Comparison of ENCODE assay signal across 17 cellular contexts in the genomic region with DNA sequence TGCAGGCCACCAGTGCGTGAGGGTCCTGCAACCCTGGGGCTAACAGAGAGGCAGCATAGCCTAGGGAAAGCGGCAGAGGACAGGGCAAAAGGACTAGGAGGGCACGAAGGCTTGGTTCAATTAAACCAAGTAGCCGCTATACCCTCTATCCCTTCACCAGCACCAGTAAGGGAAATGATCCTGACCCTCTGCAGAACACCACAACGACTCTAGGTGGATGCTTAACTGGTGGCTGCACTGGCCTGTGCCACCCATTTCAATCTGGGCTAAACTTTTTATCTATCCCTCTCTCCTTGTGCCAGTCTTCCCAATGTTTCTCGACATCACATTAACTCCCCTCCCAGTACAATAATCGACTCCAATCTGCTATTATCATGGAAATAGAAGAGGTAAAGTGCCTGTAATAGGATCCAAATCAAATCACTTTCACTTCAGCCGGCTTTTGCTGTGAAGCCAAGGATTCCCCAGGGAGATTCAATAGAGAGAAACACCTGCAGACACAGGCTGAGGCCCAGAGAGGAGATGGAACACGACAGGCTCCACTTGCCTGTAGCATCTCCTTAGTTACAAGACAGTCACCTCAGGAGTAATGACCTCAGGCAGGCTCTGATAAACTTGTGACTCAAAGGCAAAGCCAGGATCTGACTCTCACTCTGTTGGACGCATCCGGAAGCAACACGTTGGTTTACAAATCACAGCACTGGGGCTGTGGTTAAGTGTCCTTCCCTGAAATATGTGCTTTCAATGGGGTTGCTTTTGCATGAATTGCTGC.
DNase-seq lines count a peak whose midpoint lies in the region; ATAC-seq, FAIRE-seq and TF ChIP-seq lines count a peak whose summit lies in the region.
"Had no signal": no experiment of that assay in that cellular context is flagged by ENCODE, and none has a peak within 500 bp of the region (broad histone marks: within the 10 kb centered on the region; RNA-seq: fewer than 3 reads in every experiment).

No MANE protein-coding gene starts in this region.

- H3K4me3 ChIP-seq in bronchial epithelial cell (ENCODE audit: low read depth, low read length) (no peak overlapping the region), aorta (ENCODE audit: low read length in 2 of 2) (no peak overlapping the region), uterus (no peak overlapping the region), H7 (ENCODE audit: insufficient read depth, low read depth, low read length) (no peak overlapping the region)
- H3K4me3 ChIP-seq: hepatocyte, SJSA1, vagina had no signal

- TF ChIP-seq CTCF in bronchial epithelial cell (IDR thresholded peaks at IDR 0.05; ENCODE audit: insufficient read depth, low read length, severe bottlenecking) (no peak), uterus (IDR thresholded peaks at IDR 0.05) (no peak)

- TF ChIP-seq POLR2A in uterus (IDR thresholded peaks at IDR 0.05), result no peak

- H3K9me3 ChIP-seq in aorta (ENCODE audit: control insufficient read depth, low read length) (peaks cover 2% of the 10 kb centered on the region), uterus (no peaks in the 10 kb centered on the region)
- H3K9me3 ChIP-seq: neutrophil, vagina had no signal

- H3K36me3 ChIP-seq in bronchial epithelial cell (ENCODE audit: control insufficient read depth, insufficient read depth, low read length), result no peaks in the 10 kb centered on the region
- no peaks in the 10 kb centered on the region for H3K36me3 ChIP-seq in aorta (ENCODE audit: control insufficient read depth in 1 of 2, insufficient read depth in 2 of 2, low read length in 1 of 2)
- no peaks in the 10 kb centered on the region for H3K36me3 ChIP-seq in uterus
- no peaks in the 10 kb centered on the region for H3K36me3 ChIP-seq in H7 (replicated peaks; ENCODE audit: control insufficient read depth, insufficient read depth, low read length)
- H3K36me3 ChIP-seq: neutrophil, SJSA1, vagina had no signal

- DNase-seq in DMS153 (lab: John Stamatoyannopoulos, UW), result peak; percentile 56
- peak; percentile 30 for DNase-seq in NCI-H1105 (lab: John Stamatoyannopoulos, UW)
- DNase-seq in NCI-H345 (lab: John Stamatoyannopoulos, UW), result peak; percentile 90
- no peak for DNase-seq in bronchial epithelial cell (ENCODE audit: low read depth)
- no peak for DNase-seq in Ammon's horn (ENCODE audit: low spot score)
- no peak for DNase-seq in aorta
- DNase-seq in uterus, result no peak
- no peak for DNase-seq in H7
- DNase-seq: ACHN; amniotic stem cell; HCEC 1CT; right cardiac atrium; stimulated activated naive CD8-positive, alpha-beta T cell treated with anti-CD3 and anti-CD28 coated beads, Interleukin-15, amount 100 ng/mL, for 72 hours had no signal

- H3K27ac ChIP-seq in aorta (ENCODE audit: low read depth in 1 of 2, low read length in 2 of 2) (no peak overlapping the region), uterus (no peak overlapping the region)
- H3K27ac ChIP-seq: hepatocyte, neutrophil, SJSA1, vagina had no signal

- no peaks in the 10 kb centered on the region for H3K27me3 ChIP-seq in bronchial epithelial cell (ENCODE audit: control insufficient read depth, insufficient read depth, low read length)
- no peaks in the 10 kb centered on the region for H3K27me3 ChIP-seq in aorta (ENCODE audit: control insufficient read depth in 1 of 2, insufficient read depth in 2 of 2, low read length in 1 of 2)
- H3K27me3 ChIP-seq in uterus, result no peaks in the 10 kb centered on the region
- no peaks in the 10 kb centered on the region for H3K27me3 ChIP-seq in H7 (ENCODE audit: control insufficient read depth, insufficient read depth, low read length)
- H3K27me3 ChIP-seq: hepatocyte, neutrophil, SJSA1, vagina had no signal

- no peaks in the 10 kb centered on the region for H3K4me1 ChIP-seq in aorta (ENCODE audit: control insufficient read depth in 1 of 2, insufficient read depth in 2 of 2, low read length in 2 of 2)
- no peaks in the 10 kb centered on the region for H3K4me1 ChIP-seq in uterus
- H3K4me1 ChIP-seq: SJSA1, vagina had no signal

- WGBS in aorta, 2 donors, result 80% methylated on average over 12 of the region's 12 CpGs

- no peak for ATAC-seq in aorta (ENCODE audit: low FRiP score)
- ATAC-seq: right cardiac atrium; stimulated activated naive CD8-positive, alpha-beta T cell treated with anti-CD3 and anti-CD28 coated beads, Interleukin-15, amount 100 ng/mL, for 72 hours had no signal

- intact Hi-C loops in aorta (cut with DNase I), result no loop called here
- intact Hi-C loops in uterus (cut with DNase I; ENCODE audit: low total_unique reads), result no loop called here

- peak; percentile 7 for FAIRE-seq in bronchial epithelial cell (lab: Jason Lieb, UNC)

Comparison
In these comparisons a context has a peak if more than half of its experiments do, and no peak if none do; other contexts are left out.
1. DNase-seq: peak in DMS153 (single experiment), NCI-H1105 (single experiment) and NCI-H345 (single experiment); none in bronchial epithelial cell (single experiment), Ammon's horn (single experiment), aorta (0 of 2), uterus (0 of 2) and H7 (single experiment).